ENCODE assay signal across 1 cellular context in the genomic region with DNA sequence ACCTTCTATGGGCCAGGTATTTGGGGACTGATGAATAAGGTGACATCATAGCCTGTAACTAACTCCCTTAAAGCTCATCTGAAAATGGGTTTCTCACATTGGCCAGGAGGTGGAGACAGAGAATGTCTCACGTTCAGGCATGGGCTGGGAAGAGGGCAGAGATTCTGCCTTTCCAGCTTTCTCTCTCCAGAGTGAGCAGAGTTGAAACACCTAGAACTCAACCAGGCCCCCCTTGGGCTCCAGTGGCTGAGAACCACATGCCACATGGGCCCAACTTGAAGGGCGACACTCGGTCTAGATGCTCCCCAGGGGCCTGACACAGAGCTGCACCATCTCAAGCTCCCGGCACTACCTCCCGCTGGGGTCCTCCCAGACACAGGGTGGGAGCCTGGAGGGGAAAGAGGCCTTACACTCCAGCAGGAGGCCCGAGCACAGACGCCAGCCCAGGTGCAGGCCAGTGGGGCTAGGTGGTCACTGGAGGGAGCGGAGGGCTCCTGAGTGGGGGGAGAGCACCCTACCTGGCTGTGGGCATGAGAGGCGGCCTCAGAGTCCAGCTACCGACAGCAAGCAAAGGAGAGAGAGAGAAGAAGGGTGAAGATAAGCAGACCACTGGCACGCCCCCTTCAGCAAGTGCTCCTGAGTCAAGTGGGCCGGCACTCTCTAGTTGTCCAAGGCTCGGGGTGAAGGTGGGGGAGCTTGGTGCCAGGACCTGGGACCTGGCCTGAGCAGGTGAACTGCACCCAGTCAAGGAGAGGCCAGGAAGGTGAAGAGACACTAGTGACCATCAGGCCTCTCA.
TF ChIP-seq lines count a peak whose summit lies in the region.

No MANE protein-coding gene starts in this region.

TF ChIP-seq in K562, 482 proteins besides CTCF, POLR2A, EP300 and RAD21 (continued from another document):
- TF ChIP-seq, protein P1, sequence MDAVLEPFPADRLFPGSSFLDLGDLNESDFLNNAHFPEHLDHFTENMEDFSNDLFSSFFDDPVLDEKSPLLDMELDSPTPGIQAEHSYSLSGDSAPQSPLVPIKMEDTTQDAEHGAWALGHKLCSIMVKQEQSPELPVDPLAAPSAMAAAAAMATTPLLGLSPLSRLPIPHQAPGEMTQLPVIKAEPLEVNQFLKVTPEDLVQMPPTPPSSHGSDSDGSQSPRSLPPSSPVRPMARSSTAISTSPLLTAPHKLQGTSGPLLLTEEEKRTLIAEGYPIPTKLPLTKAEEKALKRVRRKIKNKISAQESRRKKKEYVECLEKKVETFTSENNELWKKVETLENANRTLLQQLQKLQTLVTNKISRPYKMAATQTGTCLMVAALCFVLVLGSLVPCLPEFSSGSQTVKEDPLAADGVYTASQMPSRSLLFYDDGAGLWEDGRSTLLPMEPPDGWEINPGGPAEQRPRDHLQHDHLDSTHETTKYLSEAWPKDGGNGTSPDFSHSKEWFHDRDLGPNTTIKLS (IDR thresholded peaks at IDR 0.05; ENCODE audit: borderline replicate concordance, low read depth): peak; percentile 47; the same call in 1 of the 2 replicates
- TF ChIP-seq PRMT5 (CRISPR knock-in tag; IDR thresholded peaks at IDR 0.05): no peak
- TF ChIP-seq, protein P2, sequence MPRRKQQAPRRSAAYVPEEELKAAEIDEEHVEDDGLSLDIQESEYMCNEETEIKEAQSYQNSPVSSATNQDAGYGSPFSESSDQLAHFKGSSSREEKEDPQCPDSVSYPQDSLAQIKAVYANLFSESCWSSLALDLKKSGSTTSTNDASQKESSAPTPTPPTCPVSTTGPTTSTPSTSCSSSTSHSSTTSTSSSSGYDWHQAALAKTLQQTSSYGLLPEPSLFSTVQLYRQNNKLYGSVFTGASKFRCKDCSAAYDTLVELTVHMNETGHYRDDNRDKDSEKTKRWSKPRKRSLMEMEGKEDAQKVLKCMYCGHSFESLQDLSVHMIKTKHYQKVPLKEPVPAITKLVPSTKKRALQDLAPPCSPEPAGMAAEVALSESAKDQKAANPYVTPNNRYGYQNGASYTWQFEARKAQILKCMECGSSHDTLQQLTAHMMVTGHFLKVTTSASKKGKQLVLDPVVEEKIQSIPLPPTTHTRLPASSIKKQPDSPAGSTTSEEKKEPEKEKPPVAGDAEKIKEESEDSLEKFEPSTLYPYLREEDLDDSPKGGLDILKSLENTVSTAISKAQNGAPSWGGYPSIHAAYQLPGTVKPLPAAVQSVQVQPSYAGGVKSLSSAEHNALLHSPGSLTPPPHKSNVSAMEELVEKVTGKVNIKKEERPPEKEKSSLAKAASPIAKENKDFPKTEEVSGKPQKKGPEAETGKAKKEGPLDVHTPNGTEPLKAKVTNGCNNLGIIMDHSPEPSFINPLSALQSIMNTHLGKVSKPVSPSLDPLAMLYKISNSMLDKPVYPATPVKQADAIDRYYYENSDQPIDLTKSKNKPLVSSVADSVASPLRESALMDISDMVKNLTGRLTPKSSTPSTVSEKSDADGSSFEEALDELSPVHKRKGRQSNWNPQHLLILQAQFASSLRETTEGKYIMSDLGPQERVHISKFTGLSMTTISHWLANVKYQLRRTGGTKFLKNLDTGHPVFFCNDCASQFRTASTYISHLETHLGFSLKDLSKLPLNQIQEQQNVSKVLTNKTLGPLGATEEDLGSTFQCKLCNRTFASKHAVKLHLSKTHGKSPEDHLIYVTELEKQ (CRISPR knock-in tag; IDR thresholded peaks at IDR 0.05): no peak
- peak; percentile 26 to 52; a peak in 1 of 4 replicates for TF ChIP-seq MAZ (CRISPR knock-in tag; conservative IDR thresholded peaks at IDR 0.05 in 1 of 2, IDR thresholded peaks at IDR 0.05 in 1 of 2)
- no peak for TF ChIP-seq FOXA1 (IDR thresholded peaks at IDR 0.05; ENCODE audit: borderline replicate concordance)
- no peak for TF ChIP-seq HDAC3 (IDR thresholded peaks at IDR 0.05; ENCODE audit: borderline replicate concordance, partially characterized antibody)
- TF ChIP-seq NR2C2 (CRISPR knock-in tag; IDR thresholded peaks at IDR 0.05): no peak
- TF ChIP-seq NR2C2 (tag; IDR thresholded peaks at IDR 0.05): no peak
- TF ChIP-seq MED1 (CRISPR knock-in tag; IDR thresholded peaks at IDR 0.05; ENCODE audit: borderline replicate concordance): no peak
- peak; percentile 25; the same call in 1 of the 2 replicates for TF ChIP-seq RB1 (IDR thresholded peaks at IDR 0.05; ENCODE audit: low read depth)
- TF ChIP-seq, protein P3, sequence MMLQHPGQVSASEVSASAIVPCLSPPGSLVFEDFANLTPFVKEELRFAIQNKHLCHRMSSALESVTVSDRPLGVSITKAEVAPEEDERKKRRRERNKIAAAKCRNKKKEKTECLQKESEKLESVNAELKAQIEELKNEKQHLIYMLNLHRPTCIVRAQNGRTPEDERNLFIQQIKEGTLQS (IDR thresholded peaks at IDR 0.05): peak; percentile 84
- TF ChIP-seq, protein P3 (CRISPR knock-in tag; conservative IDR thresholded peaks at IDR 0.05): 0 out of 2 replicates have a peak, but pooled peaks have one; percentile 45
- TF ChIP-seq SMC3 (conservative IDR thresholded peaks at IDR 0.05; ENCODE audit: insufficient read depth, low read depth, low read length): peak; percentile 76
- no peak for TF ChIP-seq ATF1 (CRISPR knock-in tag; IDR thresholded peaks at IDR 0.05)
- peak; percentile 24; the same call in 1 of the 2 replicates for TF ChIP-seq ATF1 (tag; IDR thresholded peaks at IDR 0.05)
- peak; percentile 66; the same call in 1 of the 2 replicates for TF ChIP-seq CC2D1A (IDR thresholded peaks at IDR 0.05)
- TF ChIP-seq, protein P4, sequence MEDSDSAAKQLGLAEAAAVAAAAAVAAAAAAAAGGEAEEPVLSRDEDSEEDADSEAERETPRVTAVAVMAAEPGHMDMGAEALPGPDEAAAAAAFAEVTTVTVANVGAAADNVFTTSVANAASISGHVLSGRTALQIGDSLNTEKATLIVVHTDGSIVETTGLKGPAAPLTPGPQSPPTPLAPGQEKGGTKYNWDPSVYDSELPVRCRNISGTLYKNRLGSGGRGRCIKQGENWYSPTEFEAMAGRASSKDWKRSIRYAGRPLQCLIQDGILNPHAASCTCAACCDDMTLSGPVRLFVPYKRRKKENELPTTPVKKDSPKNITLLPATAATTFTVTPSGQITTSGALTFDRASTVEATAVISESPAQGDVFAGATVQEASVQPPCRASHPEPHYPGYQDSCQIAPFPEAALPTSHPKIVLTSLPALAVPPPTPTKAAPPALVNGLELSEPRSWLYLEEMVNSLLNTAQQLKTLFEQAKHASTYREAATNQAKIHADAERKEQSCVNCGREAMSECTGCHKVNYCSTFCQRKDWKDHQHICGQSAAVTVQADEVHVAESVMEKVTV (CRISPR knock-in tag; IDR thresholded peaks at IDR 0.05): peak; percentile 77
- TF ChIP-seq ATF7 (IDR thresholded peaks at IDR 0.05): peak; percentile 94
- TF ChIP-seq TAL1 (IDR thresholded peaks at IDR 0.05): no peak
- TF ChIP-seq, protein P5, sequence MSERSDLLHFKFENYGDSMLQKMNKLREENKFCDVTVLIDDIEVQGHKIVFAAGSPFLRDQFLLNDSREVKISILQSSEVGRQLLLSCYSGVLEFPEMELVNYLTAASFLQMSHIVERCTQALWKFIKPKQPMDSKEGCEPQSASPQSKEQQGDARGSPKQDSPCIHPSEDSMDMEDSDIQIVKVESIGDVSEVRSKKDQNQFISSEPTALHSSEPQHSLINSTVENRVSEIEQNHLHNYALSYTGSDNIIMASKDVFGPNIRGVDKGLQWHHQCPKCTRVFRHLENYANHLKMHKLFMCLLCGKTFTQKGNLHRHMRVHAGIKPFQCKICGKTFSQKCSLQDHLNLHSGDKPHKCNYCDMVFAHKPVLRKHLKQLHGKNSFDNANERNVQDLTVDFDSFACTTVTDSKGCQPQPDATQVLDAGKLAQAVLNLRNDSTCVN (CRISPR knock-in tag; IDR thresholded peaks at IDR 0.05): no peak
- TF ChIP-seq JUN (IDR thresholded peaks at IDR 0.05; ENCODE audit: borderline replicate concordance, low read depth, low read length): 0 out of 2 replicates have a peak, but pooled peaks have one; percentile 40
- no peak for TF ChIP-seq JUN (CRISPR knock-in tag; IDR thresholded peaks at IDR 0.05; ENCODE audit: borderline replicate concordance)
- TF ChIP-seq TEAD2 (tag; IDR thresholded peaks at IDR 0.05): no peak
- no peak for TF ChIP-seq MYBL2 (IDR thresholded peaks at IDR 0.05; ENCODE audit: low read depth)
- TF ChIP-seq MYBL2 (CRISPR knock-in tag; IDR thresholded peaks at IDR 0.05; ENCODE audit: borderline replicate concordance): no peak
- TF ChIP-seq WHSC1 (IDR thresholded peaks at IDR 0.05; ENCODE audit: low read length): no peak
TF ChIP-seq in K562: peak in this region for 15.
